ENCODE assay signal across 28 cellular contexts in genomic region chr7:52647046-52647445, GRCh38.
"Had no signal": no experiment of that assay in that cellular context is flagged by ENCODE, and none has a peak within 500 bp of the region (broad histone marks: within the 10 kb centered on the region; RNA-seq: fewer than 3 reads in every experiment).

No MANE protein-coding gene starts in this region.

- H3K4me3 Mint-ChIP-seq: dendritic cell treated with granulocyte-macrophage colony-stimulating factor and Interleukin-4, amounts not matched to agents 40 ng/mL and 50 ng/mL, for 4 days; effector memory CD8-positive, alpha-beta T cell; endodermal cell had no signal

- FAIRE-seq: colon, endothelial cell of umbilical vein, frontal cortex had no signal

- H3K27me3 ChIP-seq: colonic mucosa, dorsolateral prefrontal cortex, esophagus muscularis mucosa, esophagus squamous epithelium, foreskin keratinocyte, gastrocnemius medialis, gastroesophageal sphincter, heart left ventricle, heart right ventricle had no signal

- H3K27ac Mint-ChIP-seq: dendritic cell treated with granulocyte-macrophage colony-stimulating factor and Interleukin-4, amounts not matched to agents 40 ng/mL and 50 ng/mL, for 4 days; effector memory CD8-positive, alpha-beta T cell; endodermal cell had no signal

- DNase-seq: colonic mucosa; cortex of kidney; dermis blood vessel endothelial cell; dorsolateral prefrontal cortex; effector CD4-positive, alpha-beta T cell; effector CD8-positive, alpha-beta T cell; effector memory CD4-positive, alpha-beta T cell; effector memory CD8-positive, alpha-beta T cell; endodermal cell; erythroblast; esophagus squamous epithelium; foreskin fibroblast; foreskin keratinocyte; foreskin melanocyte; gastrocnemius medialis; glutamatergic neuron; head of caudate nucleus; heart left ventricle; heart right ventricle had no signal

- H3K9me3 ChIP-seq: colonic mucosa, gastrocnemius medialis, gastroesophageal sphincter had no signal

- H3K27ac ChIP-seq: colonic mucosa, coronary artery, dorsolateral prefrontal cortex, epithelial cell of prostate, esophagus muscularis mucosa, esophagus squamous epithelium, foreskin keratinocyte, gastrocnemius medialis, gastroesophageal sphincter, heart left ventricle, heart right ventricle had no signal

- H3K9me3 Mint-ChIP-seq: endodermal cell had no signal

- H3K4me1 Mint-ChIP-seq: endodermal cell had no signal

- H3K4me3 ChIP-seq: colonic mucosa, coronary artery, dorsolateral prefrontal cortex, esophagus muscularis mucosa, esophagus squamous epithelium, gastrocnemius medialis, gastroesophageal sphincter, heart left ventricle, heart right ventricle had no signal

- H3K4me1 ChIP-seq: colonic mucosa, esophagus muscularis mucosa, esophagus squamous epithelium, foreskin keratinocyte, gastrocnemius medialis, gastroesophageal sphincter, heart left ventricle, heart right ventricle had no signal

- H3K36me3 ChIP-seq: colonic mucosa, esophagus muscularis mucosa, esophagus squamous epithelium, gastrocnemius medialis, gastroesophageal sphincter, heart left ventricle, heart right ventricle had no signal

- ATAC-seq: effector memory CD8-positive, alpha-beta T cell; esophagus mucosa; foreskin keratinocyte; gastrocnemius medialis; gastroesophageal sphincter; heart left ventricle; heart right ventricle had no signal

- H3K27me3 Mint-ChIP-seq: dendritic cell treated with granulocyte-macrophage colony-stimulating factor and Interleukin-4, amounts not matched to agents 40 ng/mL and 50 ng/mL, for 4 days; effector memory CD8-positive, alpha-beta T cell had no signal
